In the genomic region with DNA sequence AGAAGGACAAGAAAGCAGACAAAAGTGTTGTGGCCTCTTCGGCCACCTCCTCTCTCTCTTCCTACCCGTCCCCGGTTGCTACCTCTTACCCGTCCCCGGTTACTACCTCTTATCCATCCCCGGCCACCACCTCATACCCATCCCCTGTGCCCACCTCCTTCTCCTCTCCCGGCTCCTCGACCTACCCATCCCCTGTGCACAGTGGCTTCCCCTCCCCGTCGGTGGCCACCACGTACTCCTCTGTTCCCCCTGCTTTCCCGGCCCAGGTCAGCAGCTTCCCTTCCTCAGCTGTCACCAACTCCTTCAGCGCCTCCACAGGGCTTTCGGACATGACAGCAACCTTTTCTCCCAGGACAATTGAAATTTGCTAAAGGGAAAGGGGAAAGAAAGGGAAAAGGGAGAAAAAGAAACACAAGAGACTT, we compare ENCODE assay signal across 1 cellular context.
A peak's percentile ranks its signal among the peaks of the same experiment; 100 is the strongest.
TF ChIP-seq lines count a peak whose summit lies in the region.

No MANE protein-coding gene starts in this region.

TF ChIP-seq in K562, 482 proteins besides CTCF, POLR2A, EP300 and RAD21 (continues in another document):
- TF ChIP-seq, protein P1, sequence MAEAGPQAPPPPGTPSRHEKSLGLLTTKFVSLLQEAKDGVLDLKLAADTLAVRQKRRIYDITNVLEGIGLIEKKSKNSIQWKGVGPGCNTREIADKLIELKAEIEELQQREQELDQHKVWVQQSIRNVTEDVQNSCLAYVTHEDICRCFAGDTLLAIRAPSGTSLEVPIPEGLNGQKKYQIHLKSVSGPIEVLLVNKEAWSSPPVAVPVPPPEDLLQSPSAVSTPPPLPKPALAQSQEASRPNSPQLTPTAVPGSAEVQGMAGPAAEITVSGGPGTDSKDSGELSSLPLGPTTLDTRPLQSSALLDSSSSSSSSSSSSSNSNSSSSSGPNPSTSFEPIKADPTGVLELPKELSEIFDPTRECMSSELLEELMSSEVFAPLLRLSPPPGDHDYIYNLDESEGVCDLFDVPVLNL (CRISPR knock-in tag; IDR thresholded peaks at IDR 0.05; ENCODE audit: low read depth) = 0 out of 2 replicates have a peak, but pooled peaks have one; percentile 34
- 0 out of 2 replicates have a peak, but pooled peaks have one; percentile 31 for TF ChIP-seq HLTF (IDR thresholded peaks at IDR 0.05)
- TF ChIP-seq RBFOX2 (IDR thresholded peaks at IDR 0.05; ENCODE audit: low read depth, low read length) = peak; percentile 84
- TF ChIP-seq RBM39 (optimal IDR thresholded peaks at IDR 0.05; ENCODE audit: low read depth, low read length) = peak; percentile 99
- TF ChIP-seq SAFB (IDR thresholded peaks at IDR 0.05; ENCODE audit: borderline replicate concordance, low read depth, low read length) = 0 out of 2 replicates have a peak, but pooled peaks have one; percentile 5
- no peak for TF ChIP-seq GTF2E2 (tag; IDR thresholded peaks at IDR 0.05)
- peak; percentile 41; the same call in 1 of the 2 replicates for TF ChIP-seq GTF2F1 (IDR thresholded peaks at IDR 0.05; ENCODE audit: low read depth, low read length)
- no peak for TF ChIP-seq FOXM1 (IDR thresholded peaks at IDR 0.05; ENCODE audit: low read depth)
- 0 out of 2 replicates have a peak, but pooled peaks have one; percentile 23 for TF ChIP-seq FOXM1 (CRISPR knock-in tag; IDR thresholded peaks at IDR 0.05; ENCODE audit: low read depth)
- TF ChIP-seq ZNF445 (CRISPR knock-in tag; IDR thresholded peaks at IDR 0.05; ENCODE audit: low read depth) = no peak
- peak; percentile 16; the same call in 1 of the 2 replicates for TF ChIP-seq EP400 (IDR thresholded peaks at IDR 0.05)
- no peak for TF ChIP-seq SETDB1 (IDR thresholded peaks at IDR 0.05; ENCODE audit: low read length)
- TF ChIP-seq NR2C2 (CRISPR knock-in tag; IDR thresholded peaks at IDR 0.05) = peak; percentile 40; the same call in 1 of the 2 replicates
- no peak for TF ChIP-seq NR2C2 (tag; IDR thresholded peaks at IDR 0.05)
- 0 out of 2 replicates have a peak, but pooled peaks have one; percentile 16 for TF ChIP-seq ZNF584 (CRISPR knock-in tag; IDR thresholded peaks at IDR 0.05; ENCODE audit: low read depth)
- 0 out of 2 replicates have a peak, but pooled peaks have one; percentile 72 for TF ChIP-seq THRAP3 (IDR thresholded peaks at IDR 0.05; ENCODE audit: borderline replicate concordance)
- peak; percentile 48 for TF ChIP-seq NCOR1 (IDR thresholded peaks at IDR 0.05)
- TF ChIP-seq NR1H2 (CRISPR knock-in tag; IDR thresholded peaks at IDR 0.05) = 0 out of 2 replicates have a peak, but pooled peaks have one; percentile 64
- TF ChIP-seq ARID1B (IDR thresholded peaks at IDR 0.05) = no peak
- TF ChIP-seq, protein P2, sequence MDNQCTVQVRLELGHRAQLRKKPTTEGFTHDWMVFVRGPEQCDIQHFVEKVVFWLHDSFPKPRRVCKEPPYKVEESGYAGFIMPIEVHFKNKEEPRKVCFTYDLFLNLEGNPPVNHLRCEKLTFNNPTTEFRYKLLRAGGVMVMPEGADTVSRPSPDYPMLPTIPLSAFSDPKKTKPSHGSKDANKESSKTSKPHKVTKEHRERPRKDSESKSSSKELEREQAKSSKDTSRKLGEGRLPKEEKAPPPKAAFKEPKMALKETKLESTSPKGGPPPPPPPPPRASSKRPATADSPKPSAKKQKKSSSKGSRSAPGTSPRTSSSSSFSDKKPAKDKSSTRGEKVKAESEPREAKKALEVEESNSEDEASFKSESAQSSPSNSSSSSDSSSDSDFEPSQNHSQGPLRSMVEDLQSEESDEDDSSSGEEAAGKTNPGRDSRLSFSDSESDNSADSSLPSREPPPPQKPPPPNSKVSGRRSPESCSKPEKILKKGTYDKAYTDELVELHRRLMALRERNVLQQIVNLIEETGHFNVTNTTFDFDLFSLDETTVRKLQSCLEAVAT (IDR thresholded peaks at IDR 0.05) = peak in 1 of 2 experiments; percentile 88
- peak; percentile 37 for TF ChIP-seq NFIC (IDR thresholded peaks at IDR 0.05)
- TF ChIP-seq HDGF (IDR thresholded peaks at IDR 0.05) = no peak
- TF ChIP-seq PCBP1 (IDR thresholded peaks at IDR 0.05; ENCODE audit: low read depth, low read length, poor library complexity, severe bottlenecking) = peak; percentile 89
- TF ChIP-seq BCOR (IDR thresholded peaks at IDR 0.05) = no peak
- peak; percentile 72; the same call in 1 of the 2 replicates for TF ChIP-seq POLR2AphosphoS2 (IDR thresholded peaks at IDR 0.05; ENCODE audit: low read length)
- TF ChIP-seq, protein P3, sequence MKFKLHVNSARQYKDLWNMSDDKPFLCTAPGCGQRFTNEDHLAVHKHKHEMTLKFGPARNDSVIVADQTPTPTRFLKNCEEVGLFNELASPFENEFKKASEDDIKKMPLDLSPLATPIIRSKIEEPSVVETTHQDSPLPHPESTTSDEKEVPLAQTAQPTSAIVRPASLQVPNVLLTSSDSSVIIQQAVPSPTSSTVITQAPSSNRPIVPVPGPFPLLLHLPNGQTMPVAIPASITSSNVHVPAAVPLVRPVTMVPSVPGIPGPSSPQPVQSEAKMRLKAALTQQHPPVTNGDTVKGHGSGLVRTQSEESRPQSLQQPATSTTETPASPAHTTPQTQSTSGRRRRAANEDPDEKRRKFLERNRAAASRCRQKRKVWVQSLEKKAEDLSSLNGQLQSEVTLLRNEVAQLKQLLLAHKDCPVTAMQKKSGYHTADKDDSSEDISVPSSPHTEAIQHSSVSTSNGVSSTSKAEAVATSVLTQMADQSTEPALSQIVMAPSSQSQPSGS (CRISPR knock-in tag; IDR thresholded peaks at IDR 0.05) = no peak
- TF ChIP-seq SIRT6 (IDR thresholded peaks at IDR 0.05; ENCODE audit: low read depth, low read length) = peak; percentile 92
- peak; percentile 52; the same call in 1 of the 2 replicates for TF ChIP-seq TOE1 (IDR thresholded peaks at IDR 0.05; ENCODE audit: borderline replicate concordance)
- no peak for TF ChIP-seq TOE1 (CRISPR knock-in tag; IDR thresholded peaks at IDR 0.05; ENCODE audit: borderline replicate concordance, low read depth)
- TF ChIP-seq, protein P4, sequence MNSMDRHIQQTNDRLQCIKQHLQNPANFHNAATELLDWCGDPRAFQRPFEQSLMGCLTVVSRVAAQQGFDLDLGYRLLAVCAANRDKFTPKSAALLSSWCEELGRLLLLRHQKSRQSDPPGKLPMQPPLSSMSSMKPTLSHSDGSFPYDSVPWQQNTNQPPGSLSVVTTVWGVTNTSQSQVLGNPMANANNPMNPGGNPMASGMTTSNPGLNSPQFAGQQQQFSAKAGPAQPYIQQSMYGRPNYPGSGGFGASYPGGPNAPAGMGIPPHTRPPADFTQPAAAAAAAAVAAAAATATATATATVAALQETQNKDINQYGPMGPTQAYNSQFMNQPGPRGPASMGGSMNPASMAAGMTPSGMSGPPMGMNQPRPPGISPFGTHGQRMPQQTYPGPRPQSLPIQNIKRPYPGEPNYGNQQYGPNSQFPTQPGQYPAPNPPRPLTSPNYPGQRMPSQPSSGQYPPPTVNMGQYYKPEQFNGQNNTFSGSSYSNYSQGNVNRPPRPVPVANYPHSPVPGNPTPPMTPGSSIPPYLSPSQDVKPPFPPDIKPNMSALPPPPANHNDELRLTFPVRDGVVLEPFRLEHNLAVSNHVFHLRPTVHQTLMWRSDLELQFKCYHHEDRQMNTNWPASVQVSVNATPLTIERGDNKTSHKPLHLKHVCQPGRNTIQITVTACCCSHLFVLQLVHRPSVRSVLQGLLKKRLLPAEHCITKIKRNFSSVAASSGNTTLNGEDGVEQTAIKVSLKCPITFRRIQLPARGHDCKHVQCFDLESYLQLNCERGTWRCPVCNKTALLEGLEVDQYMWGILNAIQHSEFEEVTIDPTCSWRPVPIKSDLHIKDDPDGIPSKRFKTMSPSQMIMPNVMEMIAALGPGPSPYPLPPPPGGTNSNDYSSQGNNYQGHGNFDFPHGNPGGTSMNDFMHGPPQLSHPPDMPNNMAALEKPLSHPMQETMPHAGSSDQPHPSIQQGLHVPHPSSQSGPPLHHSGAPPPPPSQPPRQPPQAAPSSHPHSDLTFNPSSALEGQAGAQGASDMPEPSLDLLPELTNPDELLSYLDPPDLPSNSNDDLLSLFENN (IDR thresholded peaks at IDR 0.05; ENCODE audit: low read depth in 2 of 2, low read length in 2 of 2) = peak in 1 of 2 experiments; percentile 46; a peak in 1 of 4 replicates
- TF ChIP-seq, protein P5, sequence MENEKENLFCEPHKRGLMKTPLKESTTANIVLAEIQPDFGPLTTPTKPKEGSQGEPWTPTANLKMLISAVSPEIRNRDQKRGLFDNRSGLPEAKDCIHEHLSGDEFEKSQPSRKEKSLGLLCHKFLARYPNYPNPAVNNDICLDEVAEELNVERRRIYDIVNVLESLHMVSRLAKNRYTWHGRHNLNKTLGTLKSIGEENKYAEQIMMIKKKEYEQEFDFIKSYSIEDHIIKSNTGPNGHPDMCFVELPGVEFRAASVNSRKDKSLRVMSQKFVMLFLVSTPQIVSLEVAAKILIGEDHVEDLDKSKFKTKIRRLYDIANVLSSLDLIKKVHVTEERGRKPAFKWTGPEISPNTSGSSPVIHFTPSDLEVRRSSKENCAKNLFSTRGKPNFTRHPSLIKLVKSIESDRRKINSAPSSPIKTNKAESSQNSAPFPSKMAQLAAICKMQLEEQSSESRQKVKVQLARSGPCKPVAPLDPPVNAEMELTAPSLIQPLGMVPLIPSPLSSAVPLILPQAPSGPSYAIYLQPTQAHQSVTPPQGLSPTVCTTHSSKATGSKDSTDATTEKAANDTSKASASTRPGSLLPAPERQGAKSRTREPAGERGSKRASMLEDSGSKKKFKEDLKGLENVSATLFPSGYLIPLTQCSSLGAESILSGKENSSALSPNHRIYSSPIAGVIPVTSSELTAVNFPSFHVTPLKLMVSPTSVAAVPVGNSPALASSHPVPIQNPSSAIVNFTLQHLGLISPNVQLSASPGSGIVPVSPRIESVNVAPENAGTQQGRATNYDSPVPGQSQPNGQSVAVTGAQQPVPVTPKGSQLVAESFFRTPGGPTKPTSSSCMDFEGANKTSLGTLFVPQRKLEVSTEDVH (IDR thresholded peaks at IDR 0.05; ENCODE audit: low read depth, partially characterized antibody) = peak; percentile 11
- TF ChIP-seq POLR2B (IDR thresholded peaks at IDR 0.05; ENCODE audit: low read depth, partially characterized antibody) = peak; percentile 98
- TF ChIP-seq GABPB2 (CRISPR knock-in tag; conservative IDR thresholded peaks at IDR 0.05) = no peak
- TF ChIP-seq, protein P6, sequence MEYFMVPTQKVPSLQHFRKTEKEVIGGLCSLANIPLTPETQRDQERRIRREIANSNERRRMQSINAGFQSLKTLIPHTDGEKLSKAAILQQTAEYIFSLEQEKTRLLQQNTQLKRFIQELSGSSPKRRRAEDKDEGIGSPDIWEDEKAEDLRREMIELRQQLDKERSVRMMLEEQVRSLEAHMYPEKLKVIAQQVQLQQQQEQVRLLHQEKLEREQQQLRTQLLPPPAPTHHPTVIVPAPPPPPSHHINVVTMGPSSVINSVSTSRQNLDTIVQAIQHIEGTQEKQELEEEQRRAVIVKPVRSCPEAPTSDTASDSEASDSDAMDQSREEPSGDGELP (CRISPR knock-in tag; IDR thresholded peaks at IDR 0.05; ENCODE audit: borderline replicate concordance) = 0 out of 2 replicates have a peak, but pooled peaks have one; percentile 14
- peak; percentile 14 for TF ChIP-seq TAF1 (IDR thresholded peaks at IDR 0.05; ENCODE audit: control insufficient read depth, extremely low read depth, insufficient read depth, low read length, severe bottlenecking)
- TF ChIP-seq, protein P7, sequence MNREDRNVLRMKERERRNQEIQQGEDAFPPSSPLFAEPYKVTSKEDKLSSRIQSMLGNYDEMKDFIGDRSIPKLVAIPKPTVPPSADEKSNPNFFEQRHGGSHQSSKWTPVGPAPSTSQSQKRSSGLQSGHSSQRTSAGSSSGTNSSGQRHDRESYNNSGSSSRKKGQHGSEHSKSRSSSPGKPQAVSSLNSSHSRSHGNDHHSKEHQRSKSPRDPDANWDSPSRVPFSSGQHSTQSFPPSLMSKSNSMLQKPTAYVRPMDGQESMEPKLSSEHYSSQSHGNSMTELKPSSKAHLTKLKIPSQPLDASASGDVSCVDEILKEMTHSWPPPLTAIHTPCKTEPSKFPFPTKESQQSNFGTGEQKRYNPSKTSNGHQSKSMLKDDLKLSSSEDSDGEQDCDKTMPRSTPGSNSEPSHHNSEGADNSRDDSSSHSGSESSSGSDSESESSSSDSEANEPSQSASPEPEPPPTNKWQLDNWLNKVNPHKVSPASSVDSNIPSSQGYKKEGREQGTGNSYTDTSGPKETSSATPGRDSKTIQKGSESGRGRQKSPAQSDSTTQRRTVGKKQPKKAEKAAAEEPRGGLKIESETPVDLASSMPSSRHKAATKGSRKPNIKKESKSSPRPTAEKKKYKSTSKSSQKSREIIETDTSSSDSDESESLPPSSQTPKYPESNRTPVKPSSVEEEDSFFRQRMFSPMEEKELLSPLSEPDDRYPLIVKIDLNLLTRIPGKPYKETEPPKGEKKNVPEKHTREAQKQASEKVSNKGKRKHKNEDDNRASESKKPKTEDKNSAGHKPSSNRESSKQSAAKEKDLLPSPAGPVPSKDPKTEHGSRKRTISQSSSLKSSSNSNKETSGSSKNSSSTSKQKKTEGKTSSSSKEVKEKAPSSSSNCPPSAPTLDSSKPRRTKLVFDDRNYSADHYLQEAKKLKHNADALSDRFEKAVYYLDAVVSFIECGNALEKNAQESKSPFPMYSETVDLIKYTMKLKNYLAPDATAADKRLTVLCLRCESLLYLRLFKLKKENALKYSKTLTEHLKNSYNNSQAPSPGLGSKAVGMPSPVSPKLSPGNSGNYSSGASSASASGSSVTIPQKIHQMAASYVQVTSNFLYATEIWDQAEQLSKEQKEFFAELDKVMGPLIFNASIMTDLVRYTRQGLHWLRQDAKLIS (CRISPR knock-in tag; IDR thresholded peaks at IDR 0.05) = peak; percentile 15; the same call in 1 of the 2 replicates
- TF ChIP-seq POLR2G (IDR thresholded peaks at IDR 0.05; ENCODE audit: low read depth, low read length) = peak; percentile 62
- TF ChIP-seq ARNT (IDR thresholded peaks at IDR 0.05) = no peak; a peak in 1 of 4 replicates
- TF ChIP-seq ARID2 (IDR thresholded peaks at IDR 0.05) = peak; percentile 71
- TF ChIP-seq SMAD1 (IDR thresholded peaks at IDR 0.05; ENCODE audit: low read depth, low read length, partially characterized antibody) = peak; percentile 93
- TF ChIP-seq, protein P8, sequence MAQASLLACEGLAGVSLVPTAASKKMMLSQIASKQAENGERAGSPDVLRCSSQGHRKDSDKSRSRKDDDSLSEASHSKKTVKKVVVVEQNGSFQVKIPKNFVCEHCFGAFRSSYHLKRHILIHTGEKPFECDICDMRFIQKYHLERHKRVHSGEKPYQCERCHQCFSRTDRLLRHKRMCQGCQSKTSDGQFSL (CRISPR knock-in tag; IDR thresholded peaks at IDR 0.05) = no peak
- TF ChIP-seq, protein P8 (tag; IDR thresholded peaks at IDR 0.05) = no peak
- TF ChIP-seq ETS2 (tag; IDR thresholded peaks at IDR 0.05; ENCODE audit: borderline replicate concordance, poor library complexity, severe bottlenecking) = no peak
